Comparison of ENCODE assay signal across 22 cellular contexts in genomic region chr10:13729959-13730358, GRCh38.
DNase-seq lines count a peak whose midpoint lies in the region; ATAC-seq and TF ChIP-seq lines count a peak whose summit lies in the region.
"Had no signal": no experiment of that assay in that cellular context is flagged by ENCODE, and none has a peak within 500 bp of the region (broad histone marks: within the 10 kb centered on the region; RNA-seq: fewer than 3 reads in every experiment).

No MANE protein-coding gene starts in this region.

- H3K4me1 Mint-ChIP-seq in Caco-2 (ENCODE audit: low read depth, unreplicated experiment) (peaks cover 47% of the 10 kb centered on the region), brain (peaks cover 46% of the 10 kb centered on the region), neural progenitor cell (peaks cover 37% of the 10 kb centered on the region)

- TF ChIP-seq CTCF in Caco-2 (IDR thresholded peaks at IDR 0.05; ENCODE audit: insufficient read depth in 1 of 2, low read depth in 1 of 2, low read length in 1 of 2, severe bottlenecking in 1 of 2, unreplicated experiment in 1 of 2) = no peak
- TF ChIP-seq CTCF in brain (conservative IDR thresholded peaks at IDR 0.05) = no peak
- TF ChIP-seq CTCF in lower lobe of right lung (IDR thresholded peaks at IDR 0.05) = no peak
- TF ChIP-seq CTCF in neural progenitor cell (IDR thresholded peaks at IDR 0.05) = no peak

- H3K4me3 Mint-ChIP-seq in Caco-2 (ENCODE audit: unreplicated experiment) (peak overlapping the region; percentile 61), brain (peak overlapping the region in 2 of 5 experiments; percentile 11 to 21), neural progenitor cell (no peak overlapping the region)
- H3K4me3 Mint-ChIP-seq: CD4-positive, alpha-beta memory T cell had no signal

- no peak overlapping the region for H3K4me3 ChIP-seq in Caco-2 (ENCODE audit: low read depth, low read length)
- no peak overlapping the region for H3K4me3 ChIP-seq in lower lobe of right lung
- H3K4me3 ChIP-seq in neural progenitor cell = no peak overlapping the region
- H3K4me3 ChIP-seq in SJCRH30 = no peak overlapping the region
- H3K4me3 ChIP-seq: BLaER1 treated with 17β-estradiol and CSF1 and Interleukin-3, amounts not matched to agents 10 nM and 100 nM; GM12878; HAP-1 had no signal

- CTCF ChIA-PET in Caco-2 (lab: Charles Lee) = no interaction called here

- H3K36me3 ChIP-seq in Caco-2 (ENCODE audit: control insufficient read depth, insufficient read depth, low read length) (no peaks in the 10 kb centered on the region), lower lobe of right lung (peaks cover 13% of the 10 kb centered on the region), neural progenitor cell (no peaks in the 10 kb centered on the region), SJCRH30 (no peaks in the 10 kb centered on the region)
- H3K36me3 ChIP-seq: BLaER1 treated with 17β-estradiol and CSF1 and Interleukin-3, amounts not matched to agents 10 nM and 100 nM; HAP-1 had no signal

- H3K27me3 ChIP-seq in Caco-2 (replicated peaks; ENCODE audit: control insufficient read depth, insufficient read depth, low read length) (no peaks in the 10 kb centered on the region), lower lobe of right lung (ENCODE audit: low read depth) (no peaks in the 10 kb centered on the region), neural progenitor cell (no peaks in the 10 kb centered on the region), SJCRH30 (no peaks in the 10 kb centered on the region)
- H3K27me3 ChIP-seq: BLaER1 treated with 17β-estradiol and CSF1 and Interleukin-3, amounts not matched to agents 10 nM and 100 nM had no signal

- H3K27me3 Mint-ChIP-seq in Caco-2 (ENCODE audit: insufficient read depth, unreplicated experiment) = no peaks in the 10 kb centered on the region
- H3K27me3 Mint-ChIP-seq in brain = no peaks in the 10 kb centered on the region
- peaks cover 2% of the 10 kb centered on the region for H3K27me3 Mint-ChIP-seq in neural progenitor cell (ENCODE audit: insufficient read depth, low read depth)

- no peak overlapping the region for H2AFZ ChIP-seq in neural progenitor cell (replicated peaks)

- no peaks in the 10 kb centered on the region for H3K9me3 Mint-ChIP-seq in Caco-2 (ENCODE audit: unreplicated experiment)
- H3K9me3 Mint-ChIP-seq in brain = no peaks in the 10 kb centered on the region
- no peaks in the 10 kb centered on the region for H3K9me3 Mint-ChIP-seq in neural progenitor cell
- H3K9me3 Mint-ChIP-seq: CD4-positive, alpha-beta memory T cell had no signal

- H3K9ac ChIP-seq in neural progenitor cell = no peak overlapping the region
- H3K9ac ChIP-seq: BLaER1 treated with 17β-estradiol and CSF1 and Interleukin-3, amounts not matched to agents 10 nM and 100 nM had no signal

- H3K27ac ChIP-seq in lower lobe of right lung = peak overlapping the region; percentile 64
- H3K27ac ChIP-seq in neural progenitor cell = peak overlapping the region; percentile 46
- H3K27ac ChIP-seq in SJCRH30 = no peak overlapping the region
- H3K27ac ChIP-seq: BLaER1 treated with 17β-estradiol and CSF1 and Interleukin-3, amounts not matched to agents 10 nM and 100 nM had no signal

- POLR2A ChIA-PET in Caco-2 (lab: Charles Lee) = no interaction called here

- H4K20me1 ChIP-seq in neural progenitor cell (ENCODE audit: low read depth) = no peaks in the 10 kb centered on the region
- H4K20me1 ChIP-seq: BLaER1 treated with 17β-estradiol and CSF1 and Interleukin-3, amounts not matched to agents 10 nM and 100 nM had no signal

- H3K79me2 ChIP-seq in neural progenitor cell (ENCODE audit: low read depth) = no peaks in the 10 kb centered on the region

- H3K4me2 ChIP-seq in neural progenitor cell = peak overlapping the region; percentile 35
- H3K4me2 ChIP-seq: BLaER1 treated with 17β-estradiol and CSF1 and Interleukin-3, amounts not matched to agents 10 nM and 100 nM had no signal

- H3K9me3 ChIP-seq in Caco-2 = no peaks in the 10 kb centered on the region
- no peaks in the 10 kb centered on the region for H3K9me3 ChIP-seq in lower lobe of right lung
- no peaks in the 10 kb centered on the region for H3K9me3 ChIP-seq in neural progenitor cell (ENCODE audit: low read depth)
- no peaks in the 10 kb centered on the region for H3K9me3 ChIP-seq in SJCRH30 (replicated peaks)
- H3K9me3 ChIP-seq: BLaER1 treated with 17β-estradiol and CSF1 and Interleukin-3, amounts not matched to agents 10 nM and 100 nM; HAP-1 had no signal

- H3K27ac Mint-ChIP-seq in Caco-2 (ENCODE audit: unreplicated experiment) (peak overlapping the region; percentile 97), brain (peak overlapping the region; percentile 16 to 88 (median 66)), neural progenitor cell (peak overlapping the region; percentile 95)
- H3K27ac Mint-ChIP-seq: CD4-positive, alpha-beta memory T cell had no signal

- BruUV-seq in Caco-2 (replicated peaks; lab: Mats Ljungman, UMichigan) = no TSS peak

- DNase-seq in Caco-2 (no peak), lower lobe of right lung (no peak), neural progenitor cell (ENCODE audit: low spot score) (peak; percentile 16), posterior cingulate gyrus (no peak), SJCRH30 (no peak)
- no peak for DNase-seq in activated naive CD4-positive, alpha-beta T cell (lab: John Stamatoyannopoulos, UW)
- DNase-seq: 8988T; CD4-positive, alpha-beta memory T cell; DND-41; KBM-7; NCI-H1105; NCI-H146; NCI-H2029; NCI-H2227 treated with DMSO at 0.1 percent for 48 hours; NCI-H510A treated with DMSO at 0.1 percent for 48 hours; NCI-H748 treated with DMSO at 0.1 percent for 48 hours had no signal

- intact Hi-C loops in Caco-2 (cut with micrococcal nuclease; ENCODE audit: unreplicated experiment) = loop anchor here (1.0 to 2.0 kb wide), 4 partner anchors 12 to 35 kb away; no protein-coding TSS in a partner anchor
- intact Hi-C loops in lower lobe of right lung (cut with DNase I) = no loop called here
- intact Hi-C loops in posterior cingulate gyrus (cut with DNase I) = no loop called here

- peaks cover 34% of the 10 kb centered on the region for H3K36me3 Mint-ChIP-seq in Caco-2 (ENCODE audit: insufficient read depth, unreplicated experiment)
- peaks cover 62% of the 10 kb centered on the region for H3K36me3 Mint-ChIP-seq in brain
- H3K36me3 Mint-ChIP-seq in neural progenitor cell = peaks cover 30% of the 10 kb centered on the region
- H3K36me3 Mint-ChIP-seq: CD4-positive, alpha-beta memory T cell had no signal

- H3F3A ChIP-seq in neural progenitor cell (ENCODE audit: low read depth) = peaks cover 9% of the 10 kb centered on the region

- ATAC-seq in lower lobe of right lung (no peak), GM19328 (IDR thresholded peaks at IDR 0.05; ENCODE audit: unreplicated experiment) (no peak)
- ATAC-seq: GM12878, Panc1 had no signal

- H3K4me1 ChIP-seq in Caco-2 = peaks cover 34% of the 10 kb centered on the region
- H3K4me1 ChIP-seq in lower lobe of right lung = no peaks in the 10 kb centered on the region
- peaks cover 32% of the 10 kb centered on the region for H3K4me1 ChIP-seq in neural progenitor cell
- peaks cover 16% of the 10 kb centered on the region for H3K4me1 ChIP-seq in SJCRH30
- H3K4me1 ChIP-seq: HAP-1 had no signal
